ENCODE assay signal across 9 cellular contexts in the genomic region with DNA sequence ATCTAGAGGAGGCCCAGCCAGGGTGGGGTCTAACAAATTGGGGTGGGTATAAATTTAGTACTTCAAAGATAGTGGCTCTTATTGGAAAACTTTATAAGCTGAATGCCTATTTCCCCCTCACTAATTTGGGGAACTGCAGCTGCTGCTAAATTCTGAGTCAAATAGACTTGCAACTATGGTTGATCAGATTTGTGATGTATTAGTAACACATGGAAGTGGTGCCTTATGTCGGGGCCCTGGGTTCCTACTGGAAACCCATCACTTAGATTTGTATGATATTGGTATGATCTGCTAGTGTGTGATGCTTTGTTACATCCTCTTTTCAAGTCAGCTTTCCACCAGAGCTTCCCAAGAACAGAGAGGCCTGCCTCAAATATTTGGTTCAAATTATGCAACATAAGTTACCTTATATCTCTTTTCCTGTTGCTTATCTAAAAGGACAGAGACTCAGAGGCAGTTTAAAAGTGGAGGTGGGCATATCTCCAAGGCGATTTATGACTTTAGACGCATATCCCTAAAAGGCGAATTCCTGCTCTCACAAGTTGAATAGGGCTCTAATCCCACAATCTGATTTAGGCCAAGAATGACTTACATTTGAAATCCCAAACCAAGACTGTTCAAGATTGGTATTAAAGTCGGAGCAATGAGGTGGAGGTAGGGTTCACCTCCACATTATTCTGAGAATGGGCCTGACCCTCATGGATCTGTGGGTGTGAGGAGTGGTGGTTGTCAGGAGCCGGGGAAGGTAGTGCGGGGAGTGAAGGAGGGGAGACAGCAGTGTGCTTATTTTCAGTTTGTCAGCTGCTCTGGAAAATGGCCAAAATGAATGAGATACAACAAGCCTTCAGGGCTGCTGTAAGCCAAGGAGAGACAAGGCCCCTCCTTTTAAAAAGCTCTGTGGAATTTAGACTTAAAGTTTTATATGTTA.
DNase-seq lines count a peak whose midpoint lies in the region; ATAC-seq and TF ChIP-seq lines count a peak whose summit lies in the region.
"Had no signal": no experiment of that assay in that cellular context is flagged by ENCODE, and none has a peak within 500 bp of the region (broad histone marks: within the 10 kb centered on the region; RNA-seq: fewer than 3 reads in every experiment).

No MANE protein-coding gene starts in this region.

- H3K9ac ChIP-seq in IMR-90 (ENCODE audit: low read depth, low read length), result peak overlapping the region; percentile 3; the same call in 1 of the 2 replicates
- H3K9ac ChIP-seq in stomach smooth muscle (ENCODE audit: low read length in 2 of 2), result peak overlapping the region; percentile 60 to 62

- H2AFZ ChIP-seq in IMR-90 (replicated peaks; ENCODE audit: low read length, poor library complexity), result peak overlapping the region; percentile 59
- no peak overlapping the region for H2AFZ ChIP-seq in hepatocyte

- H2AK9ac ChIP-seq in IMR-90 (replicated peaks; ENCODE audit: low read depth, low read length, poor library complexity), result no peak overlapping the region

- H3K9me2 ChIP-seq in hepatocyte (replicated peaks; ENCODE audit: insufficient read depth), result no peaks in the 10 kb centered on the region

- H3K4me3 ChIP-seq in IMR-90 (ENCODE audit: insufficient read depth, low read depth, low read length) (no peak overlapping the region), hepatocyte (no peak overlapping the region), stomach smooth muscle (ENCODE audit: low read length in 2 of 2) (no peak overlapping the region)

- peak overlapping the region; percentile 43 for H4K91ac ChIP-seq in IMR-90 (ENCODE audit: insufficient read depth, low read depth, low read length)

- ATAC-seq in IMR-90 (ENCODE audit: low read depth), result peak; percentile 21; the same call in 1 of the 2 replicates
- no peak for ATAC-seq in GM21526 (IDR thresholded peaks at IDR 0.05; ENCODE audit: low FRiP score, unreplicated experiment)
- ATAC-seq: stimulated activated naive CD8-positive, alpha-beta T cell treated with anti-CD3 and anti-CD28 coated beads, Interleukin-15, amount 100 ng/mL, for 72 hours had no signal

- H3K9me3 ChIP-seq in IMR-90 (ENCODE audit: control insufficient read depth, insufficient read depth, low read length), result no peaks in the 10 kb centered on the region
- no peaks in the 10 kb centered on the region for H3K9me3 ChIP-seq in hepatocyte (ENCODE audit: low read depth)
- no peaks in the 10 kb centered on the region for H3K9me3 ChIP-seq in stomach smooth muscle (ENCODE audit: control insufficient read depth in 2 of 2, low read length in 2 of 2)

- WGBS in IMR-90 (ENCODE audit: extremely low coverage in 2 of 2, insufficient read length in 1 of 2), 2 experiments, result 37% methylated on average over 2 of the region's 7 CpGs; no CpG with 5 or more reads in 1 of the 2 experiments
- WGBS in hepatocyte (ENCODE audit: low lambda C conversion rate, missing lambda C conversion rate), result 42% methylated on average over 7 of the region's 7 CpGs

- H3K79me1 ChIP-seq in IMR-90 (ENCODE audit: low read depth in 1 of 2, low read length in 2 of 2), result peaks cover 3 to 9% of the 10 kb centered on the region in 2 experiments; a peak in 1 of 4 replicates

- H2BK120ac ChIP-seq in IMR-90 (ENCODE audit: low read depth, low read length), result peak overlapping the region; percentile 78

- H3K23ac ChIP-seq in IMR-90 (ENCODE audit: low read depth, low read length), result peak overlapping the region; percentile 78; the same call in 1 of the 2 replicates

- no peak for TF ChIP-seq RAD21 in IMR-90 (IDR thresholded peaks at IDR 0.05; ENCODE audit: low read length)

- no peak overlapping the region for H2BK5ac ChIP-seq in IMR-90 (ENCODE audit: low read depth, low read length, poor library complexity, severe bottlenecking)

- DNase-seq in IMR-90 (peak; percentile 64), astrocyte of the hippocampus (ENCODE audit: low read depth, low spot score) (peak; percentile 58), hepatocyte (ENCODE audit: low spot score) (peak; percentile 57)
- no peak for DNase-seq in effector CD4-positive, alpha-beta T cell
- no peak for DNase-seq in activated CD8-positive, alpha-beta memory T cell treated with anti-CD3 and anti-CD28 coated beads, Interleukin-2, amount 50 U/mL, for 4 hours
- DNase-seq in activated naive CD4-positive, alpha-beta T cell treated with anti-CD3 and anti-CD28 coated beads, Interleukin-2, amount 50 U/mL, for 16 hours, result no peak
- DNase-seq: stimulated activated naive CD8-positive, alpha-beta T cell treated with anti-CD3 and anti-CD28 coated beads, Interleukin-15, amount 100 ng/mL, for 72 hours had no signal

- H3K36me3 ChIP-seq in IMR-90 (ENCODE audit: control insufficient read depth, insufficient read depth, low read length), result no peaks in the 10 kb centered on the region
- no peaks in the 10 kb centered on the region for H3K36me3 ChIP-seq in hepatocyte (replicated peaks; ENCODE audit: insufficient read depth, low read depth)
- no peaks in the 10 kb centered on the region for H3K36me3 ChIP-seq in stomach smooth muscle (ENCODE audit: control insufficient read depth in 2 of 2, insufficient read depth in 2 of 2, low read length in 2 of 2)

- peak overlapping the region; percentile 46; the same call in 1 of the 2 replicates for H3K18ac ChIP-seq in IMR-90 (ENCODE audit: low read depth, low read length)

- peak overlapping the region; percentile 76 for H3K4ac ChIP-seq in IMR-90 (ENCODE audit: low read depth, low read length)

- POLR2A ChIA-PET in IMR-90 (lab: Charles Lee; ENCODE audit: unreplicated experiment), result interaction anchor here (0.7 to 1.0 kb wide), 2 partner anchors 357 to 546 kb away, joined by 3 to 10 read pairs; no protein-coding TSS in a partner anchor

- in situ Hi-C loops in IMR-90 (cut with MboI; ENCODE audit: low sequenced_read_pairs), result loop anchor here (5.0 kb wide), 1 partner anchor 572 kb away; no protein-coding TSS in a partner anchor

- peak overlapping the region; percentile 90 for H2BK15ac ChIP-seq in IMR-90 (ENCODE audit: low read depth, low read length)

- H3K4me2 ChIP-seq in IMR-90 (ENCODE audit: low read depth, low read length), result peak overlapping the region; percentile 11; the same call in 1 of the 2 replicates
- peak overlapping the region; percentile 17 for H3K4me2 ChIP-seq in hepatocyte

- no peak for TF ChIP-seq CTCF in IMR-90 (conservative IDR thresholded peaks at IDR 0.05; ENCODE audit: low read depth, low read length)
- TF ChIP-seq CTCF in hepatocyte (IDR thresholded peaks at IDR 0.05; ENCODE audit: poor library complexity), result no peak

- H4K5ac ChIP-seq in IMR-90 (ENCODE audit: low read depth, low read length), result peak overlapping the region; percentile 13

- peak overlapping the region; percentile 71 for H3K14ac ChIP-seq in IMR-90 (replicated peaks; ENCODE audit: low read depth, low read length)

- peak overlapping the region in 1 of 2 experiments; percentile 85; a peak in 2 of 4 replicates for H4K8ac ChIP-seq in IMR-90 (ENCODE audit: low read depth in 2 of 2, low read length in 2 of 2)

- peak overlapping the region; percentile 85 for H2BK20ac ChIP-seq in IMR-90 (ENCODE audit: low read depth, low read length)

- no TSS peak for BruUV-seq in IMR-90 (replicated peaks; lab: Mats Ljungman, UMichigan)

- H3K27ac ChIP-seq in IMR-90 (ENCODE audit: insufficient read depth, low read length) (no peak overlapping the region), hepatocyte (peak overlapping the region; percentile 93), stomach smooth muscle (ENCODE audit: low read length) (peak overlapping the region; percentile 95)

- peaks cover 7% of the 10 kb centered on the region; the same call in 1 of the 2 replicates for H3K9me1 ChIP-seq in IMR-90 (ENCODE audit: insufficient read depth, low read length)

- no peak for TF ChIP-seq POLR2A in IMR-90 (IDR thresholded peaks at IDR 0.05; ENCODE audit: low read depth, low read length)

- CTCF ChIA-PET in IMR-90 (lab: Yijun Ruan, JAX), result interaction anchor here (0.6 to 1.0 kb wide), 4 partner anchors 253 to 544 kb away, joined by 3 read pairs; no protein-coding TSS in a partner anchor

- H3K79me2 ChIP-seq in hepatocyte, result no peaks in the 10 kb centered on the region

- H3K56ac ChIP-seq in IMR-90 (ENCODE audit: extremely low read depth, insufficient read depth, low read length), result no peak overlapping the region

- peak overlapping the region; percentile 75 for H2AK5ac ChIP-seq in IMR-90 (ENCODE audit: low read depth, low read length)

- peaks cover 21% of the 10 kb centered on the region for H3K4me1 ChIP-seq in IMR-90 (ENCODE audit: control insufficient read depth, insufficient read depth, low read length)
- H3K4me1 ChIP-seq in hepatocyte (ENCODE audit: insufficient read depth), result peaks cover 82% of the 10 kb centered on the region
- H3K4me1 ChIP-seq in stomach smooth muscle (ENCODE audit: control insufficient read depth, insufficient read depth, low read length), result peaks cover 53% of the 10 kb centered on the region

- intact Hi-C loops in IMR-90 (cut with micrococcal nuclease), result loop anchor here (5.0 kb wide), 7 partner anchors 147 to 442 kb away; no protein-coding TSS in a partner anchor

- H3K27me3 ChIP-seq in IMR-90 (ENCODE audit: control insufficient read depth, insufficient read depth, low read length) (no peaks in the 10 kb centered on the region), hepatocyte (no peaks in the 10 kb centered on the region), stomach smooth muscle (ENCODE audit: control insufficient read depth in 1 of 2, insufficient read depth in 2 of 2, low read length in 2 of 2) (no peaks in the 10 kb centered on the region)

- dilution Hi-C loops in IMR-90 (cut with HindIII; ENCODE audit: low sequenced_read_pairs, unreplicated experiment), result no loop called here

- no peaks in the 10 kb centered on the region for H4K20me1 ChIP-seq in IMR-90 (ENCODE audit: insufficient read depth, low read length)
- H4K20me1 ChIP-seq in hepatocyte (ENCODE audit: insufficient read depth, poor library complexity, severe bottlenecking), result no peaks in the 10 kb centered on the region

TF ChIP-seq in IMR-90, 13 proteins besides CTCF, POLR2A, EP300 and RAD21 (continues in another document):
- TF ChIP-seq RFX5 (IDR thresholded peaks at IDR 0.05; ENCODE audit: low read depth, low read length), result no peak
- no peak for TF ChIP-seq NFE2L2 (IDR thresholded peaks at IDR 0.05; ENCODE audit: low read depth, low read length)
- no peak for TF ChIP-seq CHD1 (IDR thresholded peaks at IDR 0.05; ENCODE audit: low read depth, low read length)
- no peak for TF ChIP-seq MAZ (IDR thresholded peaks at IDR 0.05; ENCODE audit: borderline replicate concordance, low read depth, low read length)
- no peak for TF ChIP-seq MAFK (IDR thresholded peaks at IDR 0.05; ENCODE audit: low read depth, low read length)
- TF ChIP-seq, protein P1, sequence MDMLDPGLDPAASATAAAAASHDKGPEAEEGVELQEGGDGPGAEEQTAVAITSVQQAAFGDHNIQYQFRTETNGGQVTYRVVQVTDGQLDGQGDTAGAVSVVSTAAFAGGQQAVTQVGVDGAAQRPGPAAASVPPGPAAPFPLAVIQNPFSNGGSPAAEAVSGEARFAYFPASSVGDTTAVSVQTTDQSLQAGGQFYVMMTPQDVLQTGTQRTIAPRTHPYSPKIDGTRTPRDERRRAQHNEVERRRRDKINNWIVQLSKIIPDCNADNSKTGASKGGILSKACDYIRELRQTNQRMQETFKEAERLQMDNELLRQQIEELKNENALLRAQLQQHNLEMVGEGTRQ (IDR thresholded peaks at IDR 0.05; ENCODE audit: low read depth, low read length), result no peak
- no peak for TF ChIP-seq FOS (IDR thresholded peaks at IDR 0.05; ENCODE audit: low read depth, low read length)

Comparison
In these comparisons a context has a peak if more than half of its experiments do, and no peak if none do; other contexts are left out.
1. DNase-seq: peak in IMR-90 (single experiment), astrocyte of the hippocampus (single experiment) and hepatocyte (single experiment); none in effector CD4-positive, alpha-beta T cell (single experiment), activated CD8-positive, alpha-beta memory T cell treated with anti-CD3 and anti-CD28 coated beads, Interleukin-2, amount 50 U/mL, for 4 hours (single experiment) and activated naive CD4-positive, alpha-beta T cell treated with anti-CD3 and anti-CD28 coated beads, Interleukin-2, amount 50 U/mL, for 16 hours (single experiment).